In genomic region chr1:39167632-39168209, GRCh38 we compare ENCODE assay signal across 1 cellular context.
TF ChIP-seq lines count a peak whose summit lies in the region.

No MANE protein-coding gene starts in this region.

TF ChIP-seq in K562, 482 proteins besides CTCF, POLR2A, EP300 and RAD21 (continued from another document and continues in another):
- TF ChIP-seq CHD7 (IDR thresholded peaks at IDR 0.05; ENCODE audit: low read depth, low read length) (no peak), SETDB1 (IDR thresholded peaks at IDR 0.05; ENCODE audit: low read length) (no peak), ID3 (CRISPR knock-in tag; IDR thresholded peaks at IDR 0.05) (no peak), ID3 (tag; IDR thresholded peaks at IDR 0.05) (no peak), TEAD4 (IDR thresholded peaks at IDR 0.05; ENCODE audit: low read length) (peak; percentile 98), TEAD4 (CRISPR knock-in tag; IDR thresholded peaks at IDR 0.05; ENCODE audit: borderline replicate concordance) (no peak), DDX20 (tag; IDR thresholded peaks at IDR 0.05; ENCODE audit: low read depth) (0 out of 2 replicates have a peak, but pooled peaks have one; percentile 17), RHOXF2B (CRISPR knock-in tag; conservative IDR thresholded peaks at IDR 0.05) (no peak), MYBL2 (IDR thresholded peaks at IDR 0.05; ENCODE audit: low read depth) (no peak), MYBL2 (CRISPR knock-in tag; IDR thresholded peaks at IDR 0.05; ENCODE audit: borderline replicate concordance) (no peak), MLX (CRISPR knock-in tag; conservative IDR thresholded peaks at IDR 0.05) (no peak), RREB1 (CRISPR knock-in tag; IDR thresholded peaks at IDR 0.05) (peak; percentile 16; the same call in 1 of the 2 replicates), GTF2B (IDR thresholded peaks at IDR 0.05; ENCODE audit: extremely low read depth, insufficient read length) (no peak), NEUROD1 (IDR thresholded peaks at IDR 0.05; ENCODE audit: borderline replicate concordance, low read depth, low read length, partially characterized antibody) (peak; percentile 80), ZNF584 (CRISPR knock-in tag; IDR thresholded peaks at IDR 0.05; ENCODE audit: low read depth) (peak; percentile 72), HIVEP1 (CRISPR knock-in tag; IDR thresholded peaks at IDR 0.05) (no peak), TAF1 (IDR thresholded peaks at IDR 0.05; ENCODE audit: control insufficient read depth, extremely low read depth, insufficient read depth, low read length, severe bottlenecking) (no peak), NR2C1 (IDR thresholded peaks at IDR 0.05) (peak; percentile 77), NR2C1 (tag; IDR thresholded peaks at IDR 0.05) (peak; percentile 89), CBX3 (IDR thresholded peaks at IDR 0.05; ENCODE audit: borderline replicate concordance in 1 of 2, low read length in 2 of 2) (peak in 1 of 2 experiments; percentile 93; a peak in 1 of 3 replicates), PCBP2 (IDR thresholded peaks at IDR 0.05; ENCODE audit: low read depth, low read length, poor library complexity, severe bottlenecking) (no peak), SMARCA5 (IDR thresholded peaks at IDR 0.05) (peak; percentile 57; the same call in 1 of the 2 replicates), ILF3 (IDR thresholded peaks at IDR 0.05; ENCODE audit: borderline replicate concordance) (peak; percentile 87; the same call in 1 of the 2 replicates), ZBTB17 (CRISPR knock-in tag; IDR thresholded peaks at IDR 0.05) (0 out of 2 replicates have a peak, but pooled peaks have one; percentile 60), RCOR1 (IDR thresholded peaks at IDR 0.05; ENCODE audit: borderline replicate concordance in 1 of 2, low read depth in 2 of 2, low read length in 2 of 2) (peak in 1 of 2 experiments; percentile 96; a peak in 3 of 4 replicates), ZNF133 (CRISPR knock-in tag; IDR thresholded peaks at IDR 0.05) (no peak), MYNN (IDR thresholded peaks at IDR 0.05) (peak; percentile 86), MYNN (CRISPR knock-in tag; IDR thresholded peaks at IDR 0.05) (no peak), ZFP30 (CRISPR knock-in tag; IDR thresholded peaks at IDR 0.05; ENCODE audit: borderline replicate concordance) (no peak), ATF4 (CRISPR knock-in tag; IDR thresholded peaks at IDR 0.05) (no peak), ZNF175 (CRISPR knock-in tag; IDR thresholded peaks at IDR 0.05; ENCODE audit: low read depth) (peak; percentile 80), SREBF1 (IDR thresholded peaks at IDR 0.05; ENCODE audit: borderline replicate concordance, low read depth, low read length) (peak; percentile 46; the same call in 1 of the 2 replicates), MXD1 (CRISPR knock-in tag; IDR thresholded peaks at IDR 0.05; ENCODE audit: borderline replicate concordance, poor library complexity, severe bottlenecking) (no peak), NR4A1 (CRISPR knock-in tag; IDR thresholded peaks at IDR 0.05) (no peak), NR4A1 (tag; IDR thresholded peaks at IDR 0.05) (peak; percentile 66), NFIC (IDR thresholded peaks at IDR 0.05) (peak; percentile 83), LEF1 (IDR thresholded peaks at IDR 0.05) (peak; percentile 95), RNF2 (IDR thresholded peaks at IDR 0.05) (peak; percentile 93), E2F1 (CRISPR knock-in tag; IDR thresholded peaks at IDR 0.05) (peak; percentile 30; the same call in 1 of the 2 replicates)
